Comparison of ENCODE assay signal across 24 cellular contexts in the genomic region with DNA sequence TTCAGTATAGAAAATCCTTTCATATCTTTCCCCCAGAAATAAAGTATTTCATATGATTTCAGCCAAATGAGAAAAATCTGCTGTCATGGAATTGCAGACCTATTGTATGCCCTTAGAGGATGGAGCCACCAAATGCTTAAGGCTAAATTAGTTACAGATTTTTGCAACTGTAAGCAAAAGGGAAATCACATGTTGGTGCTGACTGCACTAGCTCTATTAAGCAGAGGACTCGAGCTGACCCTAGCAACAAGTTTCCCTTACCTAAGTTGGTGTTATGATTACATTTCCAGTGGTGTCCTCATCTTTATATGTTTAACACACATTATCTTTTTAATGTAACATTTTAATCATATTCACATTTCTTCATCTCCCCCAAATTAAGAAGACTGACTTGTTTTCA.
"Had no signal": no experiment of that assay in that cellular context is flagged by ENCODE, and none has a peak within 500 bp of the region (broad histone marks: within the 10 kb centered on the region; RNA-seq: fewer than 3 reads in every experiment).

No MANE protein-coding gene starts in this region.

- DNase-seq: activated CD4-positive, alpha-beta T cell treated with anti-CD3 and anti-CD28 coated beads, Interleukin-2, amount 10 ng/mL, durations not matched to agents 7 days and 5 days; activated T-cell treated with anti-CD3 and anti-CD28 coated beads, Interleukin-2, amount 50 U/mL, for 1 hour; adrenal gland; central memory CD4-positive, alpha-beta T cell; colonic mucosa; endodermal cell; esophagus squamous epithelium; foreskin melanocyte; immature natural killer cell; kidney glomerular epithelial cell; left ventricle myocardium superior; mammary epithelial cell; ovary; psoas muscle; right cardiac atrium; stimulated activated CD4-positive, alpha-beta T cell treated with anti-CD3 and anti-CD28 coated beads, Interleukin-1b, Interleukin-23, amount 100 ng/mL, for 48 hours; stomach; SW 1271 had no signal

- ATAC-seq: activated CD4-positive, CD25-positive, alpha-beta regulatory T cell treated with anti-CD3 and anti-CD28 coated beads, Interleukin-2, amount 50 U/mL, for 24 hours; activated naive CD4-positive, alpha-beta T cell treated with anti-CD3 and anti-CD28 coated beads, Interleukin-2, amount 50 U/mL, for 72 hours; activated T-helper 17 cell treated with anti-CD3 and anti-CD28 coated beads, Interleukin-2, amount 50 U/mL, for 72 hours; left ventricle myocardium superior; natural killer cell treated with Interleukin-12 subunit alpha and Interleukin-12 subunit beta and Interleukin-15 and Interleukin-18, amount 100 ng/mL, for 72 hours; psoas muscle; right cardiac atrium; stimulated activated memory B cell treated with anti-CD40 and anti-IgM and Interleukin-4, amounts not matched to agents 10 μg/mL and 1 μg/mL and 100 μg/mL, for 72 hours had no signal

- FAIRE-seq: astrocyte had no signal
